Comparison of ENCODE assay signal across 37 cellular contexts in the genomic region with DNA sequence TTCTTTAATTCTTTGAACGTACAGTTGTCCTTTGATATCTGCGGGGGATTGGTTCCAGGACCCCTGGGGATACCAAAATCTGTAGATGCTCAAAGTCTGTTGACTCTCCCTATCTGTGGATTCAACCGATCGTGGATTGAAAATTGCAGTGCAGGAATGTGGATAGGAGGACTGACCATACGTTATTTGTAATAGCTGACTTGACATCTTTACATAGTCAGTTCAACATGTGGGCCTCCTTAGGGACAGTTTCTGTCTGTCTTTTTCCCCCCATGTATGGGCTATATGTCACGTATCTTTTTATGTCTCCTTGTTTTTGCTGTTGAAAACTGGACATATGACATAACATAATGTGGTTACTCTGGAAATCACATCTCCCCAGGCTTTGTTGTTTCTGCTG.
"Had no signal": no experiment of that assay in that cellular context is flagged by ENCODE, and none has a peak within 500 bp of the region (broad histone marks: within the 10 kb centered on the region; RNA-seq: fewer than 3 reads in every experiment).

No MANE protein-coding gene starts in this region.

- H3K9me3 Mint-ChIP-seq: activated B cell treated with CpG ODN at 0.5 μM for 24 hours; activated CD4-positive, alpha-beta memory T cell treated with anti-CD3 and anti-CD28 coated beads for 36 hours; activated CD4-positive, alpha-beta T cell treated with anti-CD3 and anti-CD28 coated beads, Interleukin-2, amount 10 ng/mL, durations not matched to agents 24 days and 14 days; activated CD8-positive, alpha-beta T cell treated with anti-CD3 and anti-CD28 coated beads for 36 hours; activated naive CD4-positive, alpha-beta T cell treated with anti-CD3 and anti-CD28 coated beads for 36 hours; activated naive CD4-positive, alpha-beta T cell treated with anti-CD3 and anti-CD28 coated beads, Interleukin-2, amount 50 U/mL, for 72 hours; activated naive CD8-positive, alpha-beta T cell treated with anti-CD3 and anti-CD28 coated beads for 36 hours; activated T-cell treated with anti-CD3 and anti-CD28 coated beads, Interleukin-2, amount 50 U/mL, for 4 hours; activated T-cell treated with anti-CD3 and anti-CD28 coated beads, Interleukin-2, amount 50 U/mL, for 72 hours; activated T-helper 1 cell treated with anti-CD3 and anti-CD28 coated beads, Interleukin-12 subunit alpha, Interleukin-12 subunit beta, Interleukin-2, Interleukin-4 antibody, amounts not matched to agents 30 ng/mL and 10 ng/mL and 1 ng/mL, durations not matched to agents 14 hours and 24 hours and 36 hours; activated T-helper 17 cell treated with anti-CD3 and anti-CD28 coated beads, Interleukin-2, amount 50 U/mL, for 72 hours; central memory CD8-positive, alpha-beta T cell; T-helper 1 cell treated with Interleukin-12 subunit alpha and Interleukin-12 subunit beta and Interleukin-4 antibody, amounts not matched to agents 30 μg/mL and 1 μg/mL, for 36 hours; T-helper 2 cell treated with Interferon-gamma antibody and Interleukin-4, amounts not matched to agents 5 μg/mL and 100 μg/mL, for 36 hours had no signal

- H3K27me3 Mint-ChIP-seq: activated CD4-positive, alpha-beta memory T cell treated with anti-CD3 and anti-CD28 coated beads for 36 hours; activated CD8-positive, alpha-beta T cell treated with anti-CD3 and anti-CD28 coated beads for 36 hours; activated naive CD8-positive, alpha-beta T cell treated with anti-CD3 and anti-CD28 coated beads for 36 hours; activated T-helper 17 cell treated with anti-CD3 and anti-CD28 coated beads, Interleukin-2, amount 50 U/mL, for 72 hours had no signal

- H3K27ac ChIP-seq: adrenal gland, cardiac muscle cell, VCaP had no signal

- H3K4me1 Mint-ChIP-seq: activated B cell treated with CpG ODN at 0.5 μM for 24 hours; activated naive CD8-positive, alpha-beta T cell treated with anti-CD3 and anti-CD28 coated beads for 36 hours; activated T-helper 17 cell treated with anti-CD3 and anti-CD28 coated beads, Interleukin-2, amount 50 U/mL, for 72 hours; central memory CD8-positive, alpha-beta T cell had no signal

- H3K27me3 ChIP-seq: adrenal gland, cardiac muscle cell had no signal

- H3K36me3 ChIP-seq: adrenal gland, cardiac muscle cell had no signal

- FAIRE-seq: bronchial epithelial cell, TTC549 had no signal

- H3K4me1 ChIP-seq: adrenal gland had no signal

- H3K27ac Mint-ChIP-seq: activated B cell treated with CpG ODN at 0.5 μM for 24 hours; activated CD4-positive, alpha-beta memory T cell treated with anti-CD3 and anti-CD28 coated beads for 36 hours; activated CD4-positive, alpha-beta T cell treated with anti-CD3 and anti-CD28 coated beads, Interleukin-2, amount 10 ng/mL, durations not matched to agents 24 days and 14 days; activated CD8-positive, alpha-beta T cell treated with anti-CD3 and anti-CD28 coated beads for 36 hours; activated naive CD4-positive, alpha-beta T cell treated with anti-CD3 and anti-CD28 coated beads for 36 hours; activated naive CD4-positive, alpha-beta T cell treated with anti-CD3 and anti-CD28 coated beads, Interleukin-2, amount 50 U/mL, for 72 hours; activated naive CD8-positive, alpha-beta T cell treated with anti-CD3 and anti-CD28 coated beads for 36 hours; activated T-cell treated with anti-CD3 and anti-CD28 coated beads, Interleukin-2, amount 50 U/mL, for 72 hours; activated T-helper 1 cell treated with anti-CD3 and anti-CD28 coated beads, Interleukin-12 subunit alpha, Interleukin-12 subunit beta, Interleukin-2, Interleukin-4 antibody, amounts not matched to agents 30 ng/mL and 10 ng/mL and 1 ng/mL, durations not matched to agents 14 hours and 24 hours and 36 hours; activated T-helper 17 cell treated with anti-CD3 and anti-CD28 coated beads, Interleukin-2, amount 50 U/mL, for 72 hours; brain; T-helper 1 cell treated with Interleukin-12 subunit alpha and Interleukin-12 subunit beta and Interleukin-4 antibody, amounts not matched to agents 30 μg/mL and 1 μg/mL, for 36 hours; T-helper 2 cell treated with Interferon-gamma antibody and Interleukin-4, amounts not matched to agents 5 μg/mL and 100 μg/mL, for 36 hours had no signal

- H3K36me3 Mint-ChIP-seq: activated CD4-positive, alpha-beta memory T cell treated with anti-CD3 and anti-CD28 coated beads for 36 hours; activated naive CD4-positive, alpha-beta T cell treated with anti-CD3 and anti-CD28 coated beads, Interleukin-2, amount 50 U/mL, for 72 hours; activated naive CD8-positive, alpha-beta T cell treated with anti-CD3 and anti-CD28 coated beads for 36 hours; brain had no signal

- H3K9me3 ChIP-seq: adrenal gland had no signal

- H3K4me3 Mint-ChIP-seq: activated B cell treated with CpG ODN at 0.5 μM for 24 hours; activated CD4-positive, alpha-beta memory T cell treated with anti-CD3 and anti-CD28 coated beads for 36 hours; activated CD4-positive, alpha-beta T cell treated with anti-CD3 and anti-CD28 coated beads, Interleukin-2, amount 10 ng/mL, durations not matched to agents 24 days and 14 days; activated CD8-positive, alpha-beta T cell treated with anti-CD3 and anti-CD28 coated beads for 36 hours; activated naive CD4-positive, alpha-beta T cell treated with anti-CD3 and anti-CD28 coated beads for 36 hours; activated naive CD8-positive, alpha-beta T cell treated with anti-CD3 and anti-CD28 coated beads for 36 hours; activated T-cell treated with anti-CD3 and anti-CD28 coated beads, Interleukin-2, amount 50 U/mL, for 4 hours; activated T-cell treated with anti-CD3 and anti-CD28 coated beads, Interleukin-2, amount 50 U/mL, for 72 hours; activated T-helper 1 cell treated with anti-CD3 and anti-CD28 coated beads, Interleukin-12 subunit alpha, Interleukin-12 subunit beta, Interleukin-2, Interleukin-4 antibody, amounts not matched to agents 30 ng/mL and 10 ng/mL and 1 ng/mL, durations not matched to agents 14 hours and 24 hours and 36 hours; activated T-helper 17 cell treated with anti-CD3 and anti-CD28 coated beads, Interleukin-2, amount 50 U/mL, for 72 hours; brain; central memory CD8-positive, alpha-beta T cell; T-helper 1 cell treated with Interleukin-12 subunit alpha and Interleukin-12 subunit beta and Interleukin-4 antibody, amounts not matched to agents 30 μg/mL and 1 μg/mL, for 36 hours; T-helper 2 cell treated with Interferon-gamma antibody and Interleukin-4, amounts not matched to agents 5 μg/mL and 100 μg/mL, for 36 hours had no signal

- DNase-seq: activated B cell treated with CpG ODN at 0.5 μM for 24 hours; activated CD4-positive, alpha-beta memory T cell treated with anti-CD3 and anti-CD28 coated beads for 36 hours; activated CD4-positive, alpha-beta T cell treated with anti-CD3 and anti-CD28 coated beads for 4 hours; activated CD4-positive, alpha-beta T cell treated with anti-CD3 and anti-CD28 coated beads, Interleukin-2, amount 10 ng/mL, durations not matched to agents 24 days and 14 days; activated CD4-positive, alpha-beta T cell treated with anti-CD3 and anti-CD28 coated beads, Interleukin-2, amount 50 U/mL, for 1 hour; activated CD4-positive, alpha-beta T cell treated with anti-CD3 and anti-CD28 coated beads, Interleukin-2, amount 50 U/mL, for 4 hours; activated CD4-positive, CD25-positive, alpha-beta regulatory T cell treated with anti-CD3 and anti-CD28 coated beads, Interleukin-2, amount 50 U/mL, for 72 hours; activated CD8-positive, alpha-beta memory T cell treated with anti-CD3 and anti-CD28 coated beads, Interleukin-2, amount 50 U/mL, for 4 hours; activated CD8-positive, alpha-beta T cell treated with anti-CD3 and anti-CD28 coated beads for 36 hours; activated gamma-delta T cell; activated naive CD4-positive, alpha-beta T cell; activated naive CD4-positive, alpha-beta T cell treated with anti-CD3 and anti-CD28 coated beads for 36 hours; activated naive CD4-positive, alpha-beta T cell treated with anti-CD3 and anti-CD28 coated beads, Interleukin-2, amount 50 U/mL, for 16 hours; activated naive CD8-positive, alpha-beta T cell treated with anti-CD3 and anti-CD28 coated beads for 36 hours; activated T-cell treated with anti-CD3 and anti-CD28 coated beads for 4 hours; activated T-cell treated with anti-CD3 and anti-CD28 coated beads, Interleukin-2, amount 50 U/mL, for 1 hour; activated T-cell treated with anti-CD3 and anti-CD28 coated beads, Interleukin-2, amount 50 U/mL, for 4 hours; activated T-cell treated with anti-CD3 and anti-CD28 coated beads, Interleukin-2, amount 50 U/mL, for 72 hours; adrenal gland; amniotic stem cell; aorta; caudate nucleus; cerebellar nuclear complex; T-helper 1 cell; T-helper 2 cell; T-helper 9 cell had no signal

- H3K4me3 ChIP-seq: adrenal gland, cardiac muscle cell had no signal

- ATAC-seq: activated CD8-positive, alpha-beta T cell treated with anti-CD3 and anti-CD28 coated beads for 36 hours; activated naive CD4-positive, alpha-beta T cell treated with anti-CD3 and anti-CD28 coated beads, Interleukin-2, amount 50 U/mL, for 72 hours; activated T-cell treated with anti-CD3 and anti-CD28 coated beads, Interleukin-2, amount 50 U/mL, for 4 hours; activated T-cell treated with anti-CD3 and anti-CD28 coated beads, Interleukin-2, amount 50 U/mL, for 72 hours; activated T-helper 17 cell treated with anti-CD3 and anti-CD28 coated beads, Interleukin-2, amount 50 U/mL, for 72 hours had no signal
